Comparison of ENCODE assay signal across 3 cellular contexts in genomic region chr7:98594787-98595186, GRCh38.
TF ChIP-seq lines count a peak whose summit lies in the region.

No MANE protein-coding gene starts in this region.

TF ChIP-seq in HepG2, 621 proteins besides CTCF, POLR2A, EP300 and RAD21:
- TF ChIP-seq MAFK (conservative IDR thresholded peaks at IDR 0.05 in 1 of 2, IDR thresholded peaks at IDR 0.05 in 1 of 2; ENCODE audit: low read length in 2 of 2) (peak; percentile 26 to 63; a peak in 2 of 4 replicates), PLRG1 (conservative IDR thresholded peaks at IDR 0.05) (no peak), YY1 (IDR thresholded peaks at IDR 0.05; ENCODE audit: insufficient read depth, insufficient replicate concordance, low read depth, low read length) (no peak), PAXIP1 (CRISPR knock-in tag; conservative IDR thresholded peaks at IDR 0.05) (no peak), SMARCC2 (IDR thresholded peaks at IDR 0.05) (no peak), ZC3H13 (CRISPR knock-in tag; IDR thresholded peaks at IDR 0.05) (no peak), KLF11 (CRISPR knock-in tag; IDR thresholded peaks at IDR 0.05) (no peak), PHF8 (CRISPR knock-in tag; IDR thresholded peaks at IDR 0.05) (no peak), ZNF775 (CRISPR knock-in tag; IDR thresholded peaks at IDR 0.05; ENCODE audit: borderline replicate concordance) (no peak), IRF2 (CRISPR knock-in tag; IDR thresholded peaks at IDR 0.05) (no peak), KDM4B (CRISPR knock-in tag; IDR thresholded peaks at IDR 0.05) (no peak), MXD1 (CRISPR knock-in tag; IDR thresholded peaks at IDR 0.05) (no peak), MAFF (IDR thresholded peaks at IDR 0.05; ENCODE audit: low read depth, low read length) (0 out of 2 replicates have a peak, but pooled peaks have one; percentile 11)

TF ChIP-seq in A549, 52 proteins besides CTCF, POLR2A, EP300 and RAD21:
- TF ChIP-seq MAFK (IDR thresholded peaks at IDR 0.05; ENCODE audit: partially characterized antibody) (peak; percentile 39), CBX2 (IDR thresholded peaks at IDR 0.05; ENCODE audit: borderline replicate concordance, low read depth) (no peak)

TF ChIP-seq in K562, 482 proteins besides CTCF, POLR2A, EP300 and RAD21:
- TF ChIP-seq ZNF316 (IDR thresholded peaks at IDR 0.05) (peak; percentile 53), ZBTB8A (IDR thresholded peaks at IDR 0.05; ENCODE audit: partially characterized antibody) (no peak), KLF13 (tag; IDR thresholded peaks at IDR 0.05; ENCODE audit: borderline replicate concordance, low read depth) (no peak), ZNF586 (CRISPR knock-in tag; conservative IDR thresholded peaks at IDR 0.05) (no peak), C11orf30 (IDR thresholded peaks at IDR 0.05; ENCODE audit: low read depth) (peak; percentile 50; the same call in 1 of the 2 replicates), ZNF551 (CRISPR knock-in tag; IDR thresholded peaks at IDR 0.05) (no peak)
TF ChIP-seq in K562: peak in this region for 2.
